19 cellular contexts compared by ENCODE assay signal in the genomic region with DNA sequence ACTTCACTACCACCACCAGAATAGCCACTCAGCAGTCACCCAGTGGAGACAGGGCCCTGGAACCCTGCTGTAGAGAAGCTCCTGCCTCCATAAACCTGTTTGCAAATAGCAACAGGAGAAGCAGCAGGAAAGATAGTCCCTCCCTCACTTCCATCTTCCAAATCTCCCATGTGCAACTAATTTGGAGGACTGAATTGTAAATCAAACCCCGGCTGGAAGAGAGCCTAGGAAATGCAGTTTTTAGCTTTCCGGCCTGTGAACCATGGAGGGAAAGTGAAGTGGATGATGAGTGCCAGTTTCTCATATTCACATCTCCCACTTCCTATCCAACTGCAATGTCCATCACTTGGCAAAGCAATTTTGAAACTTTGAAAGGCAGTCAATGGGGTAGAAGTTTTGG.
"Had no signal": no experiment of that assay in that cellular context is flagged by ENCODE, and none has a peak within 500 bp of the region (broad histone marks: within the 10 kb centered on the region; RNA-seq: fewer than 3 reads in every experiment).

No MANE protein-coding gene starts in this region.

- DNase-seq: activated CD4-positive, alpha-beta T cell treated with anti-CD3 and anti-CD28 coated beads for 4 hours; activated CD8-positive, alpha-beta memory T cell treated with anti-CD3 and anti-CD28 coated beads, Interleukin-2, amount 50 U/mL, for 4 hours; activated CD8-positive, alpha-beta T cell treated with anti-CD3 and anti-CD28 coated beads for 36 hours; aorta; caudate nucleus; Karpas-422; MM.1S; NCI-H1105; NCI-H1436; NCI-H1694 treated with DMSO at 0.1 percent for 48 hours; NCI-H2029 treated with DMSO at 0.1 percent for 48 hours; NCI-H226; NCI-H510A; NCI-H526 treated with DMSO at 0.1 percent for 48 hours; NCI-H82; SW 1271 had no signal

- H3K36me3 ChIP-seq: breast epithelium had no signal

- H3K4me3 ChIP-seq: breast epithelium, SK-N-MC had no signal

- ATAC-seq: activated CD4-positive, CD25-positive, alpha-beta regulatory T cell treated with anti-CD3 and anti-CD28 coated beads, Interleukin-2, amount 50 U/mL, for 24 hours; activated CD8-positive, alpha-beta T cell treated with anti-CD3 and anti-CD28 coated beads for 36 hours had no signal

- H3K9me3 ChIP-seq: breast epithelium had no signal

- H3K27me3 ChIP-seq: breast epithelium had no signal

- H3K27ac ChIP-seq: SK-N-MC had no signal

- H3K4me1 ChIP-seq: breast epithelium had no signal
